Comparison of ENCODE assay signal across 24 cellular contexts in the genomic region with DNA sequence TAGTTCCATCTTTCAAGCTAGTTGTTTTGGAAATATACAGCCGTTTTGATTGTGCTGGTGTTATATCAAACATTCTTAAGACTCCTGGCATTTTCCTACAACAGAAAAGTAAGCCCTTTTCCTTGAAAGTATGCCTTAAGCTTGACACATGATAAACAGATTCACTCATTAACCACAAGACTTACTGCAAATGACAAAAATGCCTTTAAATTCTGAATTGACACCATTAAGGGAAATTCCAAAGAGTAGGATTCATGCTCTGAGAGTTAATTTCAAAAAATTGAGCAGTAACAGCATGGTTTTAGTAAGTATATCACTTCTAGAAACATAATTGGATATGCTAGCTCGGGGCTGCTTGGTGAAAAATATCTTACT. TPM values are rescaled to one million over a fixed set of nuclear protein-coding genes. Genes with fewer than 3 reads are reported as not detected.
DNase-seq lines count a peak whose midpoint lies in the region; ATAC-seq, FAIRE-seq and TF ChIP-seq lines count a peak whose summit lies in the region.
"Had no signal": no experiment of that assay in that cellular context is flagged by ENCODE, and none has a peak within 500 bp of the region (broad histone marks: within the 10 kb centered on the region; RNA-seq: fewer than 3 reads in every experiment).

No MANE protein-coding gene starts in this region.

- no peak overlapping the region for H3K14ac ChIP-seq in neuronal stem cell (ENCODE audit: low read length)

- H2AK5ac ChIP-seq in neuronal stem cell (ENCODE audit: low read depth, low read length): no peak overlapping the region

- intact Hi-C loops in activated CD4-positive, alpha-beta memory T cell treated with anti-CD3 and anti-CD28 coated beads for 36 hours (cut with micrococcal nuclease): loop anchor here (1.0 to 2.0 kb wide), 3 partner anchors 46 to 124 kb away; no protein-coding TSS in a partner anchor
- intact Hi-C loops in transverse colon (cut with DNase I; ENCODE audit: low total_unique reads): no loop called here

- H3F3A ChIP-seq in neural cell (ENCODE audit: insufficient read depth, low read length, poor library complexity, severe bottlenecking): no peaks in the 10 kb centered on the region

- no peaks in the 10 kb centered on the region for H3K27me3 Mint-ChIP-seq in activated CD4-positive, alpha-beta memory T cell treated with anti-CD3 and anti-CD28 coated beads for 36 hours
- no peaks in the 10 kb centered on the region for H3K27me3 Mint-ChIP-seq in activated CD4-positive, alpha-beta memory T cell treated with anti-CD3 and anti-CD28 coated beads, Interleukin-2, amount 10 ng/mL, durations not matched to agents 7 days and 5 days
- no peaks in the 10 kb centered on the region for H3K27me3 Mint-ChIP-seq in activated T-helper 17 cell treated with anti-CD3 and anti-CD28 coated beads, Interleukin-2, amount 50 U/mL, for 72 hours

- H3K4me1 ChIP-seq in transverse colon: peaks cover 0 to 18% (median 3%) of the 10 kb centered on the region in 4 donors
- no peaks in the 10 kb centered on the region for H3K4me1 ChIP-seq in neuronal stem cell (ENCODE audit: control insufficient read depth in 2 of 2, insufficient read depth in 1 of 2, low read depth in 1 of 2, low read length in 2 of 2)
- H3K4me1 ChIP-seq: SJCRH30 had no signal

- no peak overlapping the region for H3K23ac ChIP-seq in neuronal stem cell (ENCODE audit: low read depth, low read length, poor library complexity)

- no peak overlapping the region for H3K18ac ChIP-seq in neuronal stem cell (ENCODE audit: low read length)

- H3K36me3 Mint-ChIP-seq in activated CD4-positive, alpha-beta memory T cell treated with anti-CD3 and anti-CD28 coated beads for 36 hours: peaks cover 4% of the 10 kb centered on the region
- peaks cover 23% of the 10 kb centered on the region for H3K36me3 Mint-ChIP-seq in activated CD4-positive, alpha-beta memory T cell treated with anti-CD3 and anti-CD28 coated beads, Interleukin-2, amount 10 ng/mL, durations not matched to agents 7 days and 5 days (ENCODE audit: low read depth)
- peaks cover 36% of the 10 kb centered on the region for H3K36me3 Mint-ChIP-seq in activated T-helper 17 cell treated with anti-CD3 and anti-CD28 coated beads, Interleukin-2, amount 50 U/mL, for 72 hours (ENCODE audit: low read depth)

- CTCF ChIA-PET in activated CD4-positive, alpha-beta memory T cell treated with anti-CD3 and anti-CD28 coated beads for 36 hours (lab: Charles Lee): interaction anchor here (0.7 to 6.5 kb wide), 13 partner anchors 9 to 156 kb away, joined by 3 to 103 read pairs (median 6); partner anchors contain the start of gene PHAF1
- CTCF ChIA-PET in activated CD4-positive, alpha-beta memory T cell treated with anti-CD3 and anti-CD28 coated beads, Interleukin-2, amount 10 ng/mL, durations not matched to agents 7 days and 5 days (lab: Charles Lee): interaction anchor here (0.7 to 7.7 kb wide), 12 partner anchors 10 to 141 kb away, joined by 3 to 88 read pairs (median 5); partner anchors contain the start of genes CBFB and CES3

- TF ChIP-seq EP300 in neural cell (conservative IDR thresholded peaks at IDR 0.05; ENCODE audit: poor library complexity, severe bottlenecking): no peak
- no peak for TF ChIP-seq EP300 in transverse colon (IDR thresholded peaks at IDR 0.05; ENCODE audit: low read depth)

- no peak overlapping the region for H2BK120ac ChIP-seq in neuronal stem cell (ENCODE audit: low read depth, low read length)

- H3K9ac ChIP-seq in neural cell (ENCODE audit: low read length): no peak overlapping the region
- no peak overlapping the region for H3K9ac ChIP-seq in neuronal stem cell (ENCODE audit: low read depth, low read length, poor library complexity)

- in situ Hi-C loops in transverse colon (cut with MboI; ENCODE audit: low pct_ligation_motif_present in 1 of 4, low pct_unique_long_range_greater_than_20kb in 1 of 4, low sequenced_read_pairs in 3 of 4): no loop called here

- H3K4me2 ChIP-seq in neural cell (ENCODE audit: low read length) (no peak overlapping the region), neuronal stem cell (ENCODE audit: insufficient read depth, low read length, poor library complexity, severe bottlenecking) (no peak overlapping the region)

- ATAC-seq in activated T-helper 17 cell treated with anti-CD3 and anti-CD28 coated beads, Interleukin-2, amount 50 U/mL, for 72 hours (replicated peaks): peak; percentile 34
- ATAC-seq in HG03280 (IDR thresholded peaks at IDR 0.05; ENCODE audit: unreplicated experiment): no peak
- ATAC-seq: lower lobe of right lung, right cardiac atrium had no signal

- peak overlapping the region; percentile 69 for H3K27ac Mint-ChIP-seq in activated CD4-positive, alpha-beta memory T cell treated with anti-CD3 and anti-CD28 coated beads for 36 hours
- no peak overlapping the region for H3K27ac Mint-ChIP-seq in activated CD4-positive, alpha-beta memory T cell treated with anti-CD3 and anti-CD28 coated beads, Interleukin-2, amount 10 ng/mL, durations not matched to agents 7 days and 5 days
- H3K27ac Mint-ChIP-seq in activated T-helper 17 cell treated with anti-CD3 and anti-CD28 coated beads, Interleukin-2, amount 50 U/mL, for 72 hours: peak overlapping the region; percentile 86

- H3K9me3 Mint-ChIP-seq in activated CD4-positive, alpha-beta memory T cell treated with anti-CD3 and anti-CD28 coated beads for 36 hours: no peaks in the 10 kb centered on the region
- no peaks in the 10 kb centered on the region for H3K9me3 Mint-ChIP-seq in activated CD4-positive, alpha-beta memory T cell treated with anti-CD3 and anti-CD28 coated beads, Interleukin-2, amount 10 ng/mL, durations not matched to agents 7 days and 5 days
- H3K9me3 Mint-ChIP-seq in activated T-helper 17 cell treated with anti-CD3 and anti-CD28 coated beads, Interleukin-2, amount 50 U/mL, for 72 hours: no peaks in the 10 kb centered on the region

- no peak overlapping the region for H2BK5ac ChIP-seq in neuronal stem cell (ENCODE audit: low read length)

- no peaks in the 10 kb centered on the region for H3K27me3 ChIP-seq in neural cell (ENCODE audit: insufficient read depth, low read depth, low read length)
- H3K27me3 ChIP-seq in transverse colon: no peaks in the 10 kb centered on the region
- H3K27me3 ChIP-seq in neuronal stem cell (ENCODE audit: control insufficient read depth in 3 of 3, insufficient read depth in 3 of 3, low read depth in 1 of 3, low read length in 3 of 3): no peaks in the 10 kb centered on the region
- H3K27me3 ChIP-seq: cardiac muscle cell, dorsolateral prefrontal cortex, SJCRH30, suprapubic skin had no signal

- H2BK15ac ChIP-seq in neuronal stem cell (ENCODE audit: low read length): no peak overlapping the region

- no peaks in the 10 kb centered on the region for H3K9me2 ChIP-seq in neural cell (ENCODE audit: insufficient read depth, low read length)

- H3K36me3 ChIP-seq in neural cell (ENCODE audit: insufficient read depth, low read length) (no peaks in the 10 kb centered on the region), transverse colon (peaks cover 0 to 23% (median 4%) of the 10 kb centered on the region in 4 donors), neuronal stem cell (replicated peaks in 1 of 2; ENCODE audit: control insufficient read depth in 2 of 2, insufficient read depth in 2 of 2, low read length in 2 of 2) (peaks cover 0 to 41% of the 10 kb centered on the region in 2 donors)

- TF ChIP-seq RAD21 in neural cell (conservative IDR thresholded peaks at IDR 0.05): no peak

- TF ChIP-seq POLR2A in H54 (IDR thresholded peaks at IDR 0.05; ENCODE audit: low read depth, low read length) (no peak), transverse colon (IDR thresholded peaks at IDR 0.05) (no peak)

- H4K8ac ChIP-seq in neuronal stem cell (ENCODE audit: low read depth, low read length): no peak overlapping the region

- peak; percentile 74 for FAIRE-seq in H54 (lab: Jason Lieb, UNC)

- no peak for DNase-seq in activated CD4-positive, alpha-beta memory T cell treated with anti-CD3 and anti-CD28 coated beads for 36 hours
- no peak for DNase-seq in activated CD4-positive, alpha-beta memory T cell treated with anti-CD3 and anti-CD28 coated beads, Interleukin-2, amount 10 ng/mL, durations not matched to agents 7 days and 5 days
- DNase-seq in H54 (ENCODE audit: insufficient read length, low spot score) (no peak), transverse colon (no peak), neuronal stem cell (ENCODE audit: low spot score) (no peak)
- DNase-seq: activated CD4-positive, CD25-positive, alpha-beta regulatory T cell; activated effector memory CD4-positive, alpha-beta T cell treated with Interleukin-2 at 50 U/mL for 16 hours; C1 segment of cervical spinal cord; dorsolateral prefrontal cortex; islet precursor cell; lower lobe of right lung; MV-4-11; NCI-H1930; NCI-H2227 treated with DMSO at 0.1 percent for 48 hours; NCI-H774; right cardiac atrium; SJCRH30; stimulated activated CD4-positive, alpha-beta T cell treated with anti-CD3 and anti-CD28 coated beads, Interleukin-15, amount 100 ng/mL, for 24 hours had no signal

- no peak overlapping the region for H2BK12ac ChIP-seq in neuronal stem cell (ENCODE audit: low read length)

- H2AFZ ChIP-seq in neural cell (ENCODE audit: low read depth, low read length) (no peak overlapping the region), neuronal stem cell (ENCODE audit: low read length) (no peak overlapping the region)

- POLR2A ChIA-PET in activated CD4-positive, alpha-beta memory T cell treated with anti-CD3 and anti-CD28 coated beads for 36 hours (lab: Charles Lee): interaction anchor here (0.8 to 1.2 kb wide), 4 partner anchors 46 to 87 kb away, joined by 3 to 10 read pairs (median 4); no protein-coding TSS in a partner anchor
- POLR2A ChIA-PET in activated CD4-positive, alpha-beta memory T cell treated with anti-CD3 and anti-CD28 coated beads, Interleukin-2, amount 10 ng/mL, durations not matched to agents 7 days and 5 days (lab: Charles Lee): interaction anchor here (0.9 to 2.0 kb wide), 5 partner anchors 9 to 87 kb away, joined by 3 to 5 read pairs (median 3); partner anchors contain the start of gene B3GNT9

- no peaks in the 10 kb centered on the region for H3K9me3 ChIP-seq in neural cell (ENCODE audit: low read length)
- no peaks in the 10 kb centered on the region for H3K9me3 ChIP-seq in transverse colon
- peaks cover 0 to 2% of the 10 kb centered on the region in 2 donors for H3K9me3 ChIP-seq in neuronal stem cell (replicated peaks in 1 of 2; ENCODE audit: control insufficient read depth in 2 of 2, insufficient read depth in 1 of 2, low read depth in 1 of 2, low read length in 2 of 2)
- H3K9me3 ChIP-seq: lower lobe of right lung, SJCRH30, suprapubic skin had no signal

- TF ChIP-seq CTCF in neural cell (IDR thresholded peaks at IDR 0.05; ENCODE audit: poor library complexity, severe bottlenecking) (peak; percentile 29), transverse colon (IDR thresholded peaks at IDR 0.05) (no peak)

- peaks cover 7% of the 10 kb centered on the region for H3K4me1 Mint-ChIP-seq in activated CD4-positive, alpha-beta memory T cell treated with anti-CD3 and anti-CD28 coated beads for 36 hours (ENCODE audit: low read depth)
- peaks cover 2% of the 10 kb centered on the region for H3K4me1 Mint-ChIP-seq in activated CD4-positive, alpha-beta memory T cell treated with anti-CD3 and anti-CD28 coated beads, Interleukin-2, amount 10 ng/mL, durations not matched to agents 7 days and 5 days
- H3K4me1 Mint-ChIP-seq in activated T-helper 17 cell treated with anti-CD3 and anti-CD28 coated beads, Interleukin-2, amount 50 U/mL, for 72 hours: peaks cover 14% of the 10 kb centered on the region

- H3K27ac ChIP-seq in neural cell (ENCODE audit: low read length) (no peak overlapping the region), transverse colon (no peak overlapping the region), neuronal stem cell (replicated peaks; ENCODE audit: low read length) (no peak overlapping the region)
- H3K27ac ChIP-seq: cardiac muscle cell, lower lobe of right lung, SJCRH30, suprapubic skin had no signal

- 70 to 90% methylated on average over 1 to 2 of the region's 2 CpGs for WGBS in transverse colon (ENCODE audit: low coverage in 1 of 2), 2 donors
- WGBS in neuronal stem cell (ENCODE audit: extremely low coverage in 2 of 2, insufficient read length in 2 of 2, insufficient replicate concordance in 1 of 2), 2 donors: no CpG with 5 or more reads among the region's 2 CpGs

- H3K79me1 ChIP-seq in neuronal stem cell (ENCODE audit: low read depth, low read length): no peaks in the 10 kb centered on the region

- H4K20me1 ChIP-seq in neural cell (ENCODE audit: insufficient read depth): no peaks in the 10 kb centered on the region

- H3K4me3 ChIP-seq in neural cell (ENCODE audit: low read length) (no peak overlapping the region), transverse colon (no peak overlapping the region), neuronal stem cell (ENCODE audit: low read length in 2 of 2) (no peak overlapping the region)
- H3K4me3 ChIP-seq: cardiac muscle cell, dorsolateral prefrontal cortex, K562, lower lobe of right lung, SJCRH30, suprapubic skin had no signal

- no peak overlapping the region for H3K4me3 Mint-ChIP-seq in activated CD4-positive, alpha-beta memory T cell treated with anti-CD3 and anti-CD28 coated beads for 36 hours
- H3K4me3 Mint-ChIP-seq in activated CD4-positive, alpha-beta memory T cell treated with anti-CD3 and anti-CD28 coated beads, Interleukin-2, amount 10 ng/mL, durations not matched to agents 7 days and 5 days: no peak overlapping the region
- H3K4me3 Mint-ChIP-seq in activated T-helper 17 cell treated with anti-CD3 and anti-CD28 coated beads, Interleukin-2, amount 50 U/mL, for 72 hours: peak overlapping the region; percentile 20

- no peak overlapping the region for H4K91ac ChIP-seq in neuronal stem cell (ENCODE audit: low read depth, low read length, poor library complexity)

- H3K4ac ChIP-seq in neuronal stem cell (ENCODE audit: low read length): no peak overlapping the region

- no peaks in the 10 kb centered on the region for H3K79me2 ChIP-seq in neural cell (replicated peaks; ENCODE audit: insufficient read depth, low read length)

RNA-seq across cellular contexts. Expression of gene PHAF1, which starts 8.5 kb away (rescaled TPM):
- 10 to 100 TPM; 11.4 to 12.3 TPM for total RNA-seq in activated CD4-positive, alpha-beta memory T cell treated with anti-CD3 and anti-CD28 coated beads for 36 hours
- total RNA-seq in activated CD4-positive, alpha-beta memory T cell treated with anti-CD3 and anti-CD28 coated beads, Interleukin-2, amount 10 ng/mL, durations not matched to agents 7 days and 5 days: 10 to 100 TPM; 12.4 to 13.3 TPM
- total RNA-seq in activated T-helper 17 cell treated with anti-CD3 and anti-CD28 coated beads, Interleukin-2, amount 50 U/mL, for 72 hours: 10 to 100 TPM; 14.8 to 18.0 TPM
- polyA plus RNA-seq in neural cell: 9.8 and 25.9 TPM in 2 replicates
- polyA minus RNA-seq in neural cell: 20.2 and 24.1 TPM in 2 replicates
- 10 to 100 TPM; 13.3 to 23.8 (median 17.7) TPM for total RNA-seq in transverse colon
- polyA plus RNA-seq in neuronal stem cell (2013, experiment 1 of 2): 16.2 TPM
- polyA plus RNA-seq in neuronal stem cell (2013, experiment 2 of 2): 16.4 TPM

RNA-seq across cellular contexts. Expression of gene B3GNT9, which starts 49.5 kb away (rescaled TPM):
- 1 to 10 TPM; 5.1 to 5.6 TPM for total RNA-seq in activated CD4-positive, alpha-beta memory T cell treated with anti-CD3 and anti-CD28 coated beads for 36 hours
- 10 to 100 TPM; 14.6 to 16.2 TPM for total RNA-seq in activated CD4-positive, alpha-beta memory T cell treated with anti-CD3 and anti-CD28 coated beads, Interleukin-2, amount 10 ng/mL, durations not matched to agents 7 days and 5 days
- 10 to 100 TPM in 1 of 2 donors, 1 to 10 TPM in 1; 8.3 to 12.3 TPM for total RNA-seq in activated T-helper 17 cell treated with anti-CD3 and anti-CD28 coated beads, Interleukin-2, amount 50 U/mL, for 72 hours
- polyA plus RNA-seq in neural cell: not detected in 2 replicates
- polyA minus RNA-seq in neural cell: 0.24 TPM in 1 of 2 replicates, not detected in the other
- total RNA-seq in transverse colon: 10 to 100 TPM in 1 of 4 donors, 1 to 10 TPM in 3; 1.5 to 69.1 (median 5.5) TPM
- 2.0 TPM for polyA plus RNA-seq in neuronal stem cell (2013, experiment 1 of 2)
- 2.0 TPM for polyA plus RNA-seq in neuronal stem cell (2013, experiment 2 of 2)

RNA-seq across cellular contexts. Expression of gene TRADD, which starts 58.4 kb away (rescaled TPM):
- 10 to 100 TPM; 41.7 to 43.2 TPM for total RNA-seq in activated CD4-positive, alpha-beta memory T cell treated with anti-CD3 and anti-CD28 coated beads for 36 hours
- 10 to 100 TPM; 96.9 to 97.3 TPM for total RNA-seq in activated CD4-positive, alpha-beta memory T cell treated with anti-CD3 and anti-CD28 coated beads, Interleukin-2, amount 10 ng/mL, durations not matched to agents 7 days and 5 days
- total RNA-seq in activated T-helper 17 cell treated with anti-CD3 and anti-CD28 coated beads, Interleukin-2, amount 50 U/mL, for 72 hours: 10 to 100 TPM; 36.3 to 65.9 TPM
- 0.96 TPM in 1 of 2 replicates, not detected in the other for polyA plus RNA-seq in neural cell
- polyA minus RNA-seq in neural cell: not detected in 2 replicates
- 10 to 100 TPM; 32.2 to 74.8 (median 42.0) TPM for total RNA-seq in transverse colon
- polyA plus RNA-seq in neuronal stem cell (2013, experiment 1 of 2): 0.13 TPM
- 0.12 TPM for polyA plus RNA-seq in neuronal stem cell (2013, experiment 2 of 2)

RNA-seq across cellular contexts. Expression of gene FBXL8, which starts 58.5 kb away (rescaled TPM):
- total RNA-seq in activated CD4-positive, alpha-beta memory T cell treated with anti-CD3 and anti-CD28 coated beads for 36 hours: 10 to 100 TPM; 24.1 to 25.7 TPM
- total RNA-seq in activated CD4-positive, alpha-beta memory T cell treated with anti-CD3 and anti-CD28 coated beads, Interleukin-2, amount 10 ng/mL, durations not matched to agents 7 days and 5 days: 10 to 100 TPM; 52.3 to 54.4 TPM
- total RNA-seq in activated T-helper 17 cell treated with anti-CD3 and anti-CD28 coated beads, Interleukin-2, amount 50 U/mL, for 72 hours: 100 to 1,000 TPM in 1 of 2 donors, 10 to 100 TPM in 1; 33.1 to 108 TPM
- polyA plus RNA-seq in neural cell: 1.2 and 2.8 TPM in 2 replicates
- not detected in 2 replicates for polyA minus RNA-seq in neural cell
- total RNA-seq in transverse colon: 10 to 100 TPM; 30.0 to 91.1 (median 55.1) TPM
- 0.06 TPM for polyA plus RNA-seq in neuronal stem cell (2013, experiment 1 of 2)
- polyA plus RNA-seq in neuronal stem cell (2013, experiment 2 of 2): 0.10 TPM
